Comparison of ENCODE assay signal across 12 cellular contexts in genomic region chr1:212561501-212561931, GRCh38. TPM values are rescaled to one million over a fixed set of nuclear protein-coding genes. Genes with fewer than 3 reads are reported as not detected.
DNase-seq lines count a peak whose midpoint lies in the region; TF ChIP-seq lines count a peak whose summit lies in the region.
"Had no signal": no experiment of that assay in that cellular context is flagged by ENCODE, and none has a peak within 500 bp of the region (broad histone marks: within the 10 kb centered on the region; RNA-seq: fewer than 3 reads in every experiment).

No MANE protein-coding gene starts in this region.

- no peak for TF ChIP-seq CTCF in astrocyte of the spinal cord (IDR thresholded peaks at IDR 0.05; ENCODE audit: low read depth, low read length)
- no peak for TF ChIP-seq CTCF in tibial nerve (IDR thresholded peaks at IDR 0.05)
- no peak for TF ChIP-seq CTCF in RWPE1 (conservative IDR thresholded peaks at IDR 0.05; ENCODE audit: low read depth)
- TF ChIP-seq CTCF in GM10248 (IDR thresholded peaks at IDR 0.05; ENCODE audit: control extremely low read depth, extremely low read depth, low read depth, missing control alignments) = no peak

- DNase-seq in HS-27A (ENCODE audit: low read depth) = peak; percentile 54
- DNase-seq in astrocyte of the spinal cord (ENCODE audit: low read depth, low spot score) = peak; percentile 76
- DNase-seq in kidney glomerular epithelial cell (lab: John Stamatoyannopoulos, UW) = peak; percentile 74
- DNase-seq in tibial nerve (ENCODE audit: low spot score in 2 of 2) = no peak
- no peak for DNase-seq in NCI-H82 treated with DMSO at 0.1 percent for 48 hours (lab: John Stamatoyannopoulos, UW; ENCODE audit: unreplicated experiment)
- no peak for DNase-seq in RWPE1 (ENCODE audit: low spot score)
- no peak for DNase-seq in GM10248 (ENCODE audit: extremely low spot score)
- DNase-seq: activated CD4-positive, alpha-beta T cell treated with anti-CD3 and anti-CD28 coated beads, Interleukin-2, amount 50 U/mL, for 4 hours; body of pancreas; NCI-H1105 treated with DMSO at 0.1 percent for 48 hours; small intestine; stimulated activated naive CD4-positive, alpha-beta T cell had no signal

- H3K4me3 ChIP-seq in astrocyte of the spinal cord (ENCODE audit: low read depth, low read length) = no peak overlapping the region
- no peak overlapping the region for H3K4me3 ChIP-seq in tibial nerve
- H3K4me3 ChIP-seq: body of pancreas had no signal

- H3K4me1 ChIP-seq in tibial nerve = peaks cover 0 to 22% (median 5%) of the 10 kb centered on the region in 4 donors

- H3K27me3 ChIP-seq in tibial nerve = no peaks in the 10 kb centered on the region
- H3K27me3 ChIP-seq: body of pancreas had no signal

- 35 to 45% methylated on average over 5 of the region's 5 CpGs for WGBS in tibial nerve, 2 donors

- no peaks in the 10 kb centered on the region for H3K36me3 ChIP-seq in tibial nerve

- peaks cover 0 to 3% (median 0%) of the 10 kb centered on the region in 4 donors for H3K9me3 ChIP-seq in tibial nerve
- H3K9me3 ChIP-seq: body of pancreas had no signal

- POLR2A ChIA-PET in RWPE1 (lab: Yijun Ruan, JAX; ENCODE audit: low non-redundant PET) = no interaction called here
- POLR2A ChIA-PET in GM10248 (lab: Yijun Ruan, JAX) = no interaction called here

- in situ Hi-C loops in astrocyte of the spinal cord (cut with HindIII; ENCODE audit: low sequenced_read_pairs) = no loop called here

- CTCF ChIA-PET in RWPE1 (lab: Yijun Ruan, JAX) = interaction anchor here (0.6 kb wide), 1 partner anchor 221 kb away, joined by 3 read pairs; no protein-coding TSS in a partner anchor
- CTCF ChIA-PET in GM10248 (lab: Yijun Ruan, JAX) = interaction anchor here (1.5 kb wide), 1 partner anchor 85 kb away, joined by 4 read pairs; no protein-coding TSS in a partner anchor

- H3K27ac ChIP-seq in tibial nerve (peak overlapping the region in 3 of 4 donors; percentile 48 to 98 (median 96)), RWPE1 (no peak overlapping the region)
- H3K27ac ChIP-seq: body of pancreas had no signal

- TF ChIP-seq EP300 in tibial nerve (IDR thresholded peaks at IDR 0.05) = peak in 1 of 2 donors; percentile 64

- TF ChIP-seq POLR2A in tibial nerve (IDR thresholded peaks at IDR 0.05) = no peak

RNA-seq across cellular contexts. Expression of gene ATF3, which starts 47.0 kb away (rescaled TPM):
- total RNA-seq in tibial nerve = 10 to 100 TPM; 12.3 to 19.2 (median 13.7) TPM

Comparison
In these comparisons a context has a peak if more than half of its experiments do, and no peak if none do; other contexts are left out.
1. DNase-seq: peak in HS-27A (single experiment), astrocyte of the spinal cord (single experiment) and kidney glomerular epithelial cell (single experiment); none in tibial nerve (0 of 2), NCI-H82 treated with DMSO at 0.1 percent for 48 hours (single experiment), RWPE1 (single experiment) and GM10248 (single experiment).